8 cellular contexts compared by ENCODE assay signal in the genomic region with DNA sequence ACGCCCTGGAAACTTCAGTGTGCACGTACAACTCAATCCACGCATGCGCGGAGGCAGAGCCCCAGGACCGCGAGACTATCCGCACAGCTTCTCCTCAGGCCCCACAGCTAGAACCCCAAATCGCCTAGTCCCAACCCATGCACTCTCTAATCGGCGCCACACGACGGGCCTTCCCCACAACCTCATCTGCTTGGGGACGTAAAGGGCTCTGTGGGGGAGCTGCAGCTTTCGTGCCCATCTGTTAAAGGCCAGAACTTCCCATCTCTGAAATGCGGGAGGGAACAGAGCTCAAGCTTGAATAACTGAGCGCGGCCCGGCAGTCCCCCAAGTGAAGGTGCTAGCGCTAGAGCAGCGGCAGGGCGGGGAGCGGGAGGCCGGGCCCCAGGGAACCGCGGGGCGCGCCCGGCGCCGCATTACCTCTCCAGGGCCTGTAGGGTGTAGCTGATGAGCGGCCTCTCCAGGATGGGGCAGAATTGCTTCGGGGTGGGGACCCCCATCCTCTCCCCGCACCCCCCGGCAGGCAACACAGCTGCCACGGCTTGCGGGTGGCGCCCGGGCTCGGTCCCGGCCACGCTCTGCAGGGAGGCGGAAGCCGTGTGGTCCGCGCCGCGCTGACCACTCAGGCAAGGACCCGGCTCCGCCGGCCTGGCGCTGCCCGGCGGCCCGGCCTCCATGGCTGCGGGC. TPM values are rescaled to one million over a fixed set of nuclear protein-coding genes. Genes with fewer than 3 reads are reported as not detected.
A peak's percentile ranks its signal among the peaks of the same experiment; 100 is the strongest.
DNase-seq lines count a peak whose midpoint lies in the region; ATAC-seq and TF ChIP-seq lines count a peak whose summit lies in the region.

No MANE protein-coding gene starts in this region.

- H3K4me3 ChIP-seq in HCT116 (replicated peaks in 1 of 2; ENCODE audit: low read depth in 1 of 2, low read length in 2 of 2) (peak overlapping the region; percentile 53 to 60), thoracic aorta (peak overlapping the region; percentile 89)

- CTCF ChIA-PET in HCT116 (lab: Charles Lee) = interaction anchor here (1.9 kb wide), 1 partner anchor 144 kb away, joined by 4 read pairs; no protein-coding TSS in a partner anchor

- H4K20me1 ChIP-seq in HCT116 (ENCODE audit: insufficient read depth) = no peaks in the 10 kb centered on the region

- POLR2A ChIA-PET in HCT116 (lab: Charles Lee) = interaction anchor here (0.6 to 1.3 kb wide), 2 partner anchors 14 to 144 kb away, joined by 3 to 7 read pairs; no protein-coding TSS in a partner anchor

- peak overlapping the region; percentile 64 for H3K9ac ChIP-seq in HCT116 (ENCODE audit: low read length)

- peak in 2 of 3 experiments; percentile 11 to 15; a peak in 1 of 6 replicates for TF ChIP-seq CTCF in HCT116 (IDR thresholded peaks at IDR 0.05 in 2 of 3, conservative IDR thresholded peaks at IDR 0.05 in 1 of 3; ENCODE audit: borderline replicate concordance in 1 of 3, insufficient read depth in 1 of 3, low read depth in 2 of 3, low read length in 2 of 3)
- TF ChIP-seq CTCF in osteocyte (IDR thresholded peaks at IDR 0.05) = peak; percentile 49
- peak; percentile 52 for TF ChIP-seq CTCF in thoracic aorta (IDR thresholded peaks at IDR 0.05)

- H3K27ac ChIP-seq in HCT116 (ENCODE audit: low read depth, low read length) (peak overlapping the region; percentile 90), thoracic aorta (peak overlapping the region; percentile 86 to 96)

- H3K36me3 Mint-ChIP-seq in activated naive CD8-positive, alpha-beta T cell = no peaks in the 10 kb centered on the region
- no peaks in the 10 kb centered on the region for H3K36me3 Mint-ChIP-seq in osteocyte (ENCODE audit: unreplicated experiment)

- no TSS peak for BruUV-seq in HCT116 (replicated peaks; lab: Mats Ljungman, UMichigan)

- peaks cover 11 to 23% of the 10 kb centered on the region in 2 experiments for H3K4me1 ChIP-seq in HCT116 (ENCODE audit: control insufficient read depth in 1 of 2, insufficient read depth in 2 of 2, low read length in 2 of 2)
- H3K4me1 ChIP-seq in thoracic aorta (ENCODE audit: control insufficient read depth in 1 of 2, low read depth in 2 of 2) = peaks cover 10 to 22% of the 10 kb centered on the region in 2 donors

- no peaks in the 10 kb centered on the region for H3K9me3 Mint-ChIP-seq in activated naive CD8-positive, alpha-beta T cell (ENCODE audit: low read depth)
- H3K9me3 Mint-ChIP-seq in osteocyte (ENCODE audit: unreplicated experiment) = no peaks in the 10 kb centered on the region

- ATAC-seq in HCT116 (peak; percentile 81), SK-N-SH treated with all-trans-retinoic acid at 6 μM for 48 hours (peak; percentile 92), thoracic aorta (ENCODE audit: insufficient number of reproducible peaks, low FRiP score, low read depth) (peak; percentile 63)

- H3K36me3 ChIP-seq in HCT116 (ENCODE audit: control insufficient read depth in 1 of 2, insufficient read depth in 2 of 2, low read length in 2 of 2) (no peaks in the 10 kb centered on the region), thoracic aorta (no peaks in the 10 kb centered on the region)

- no peaks in the 10 kb centered on the region for H3K27me3 Mint-ChIP-seq in activated naive CD8-positive, alpha-beta T cell
- no peaks in the 10 kb centered on the region for H3K27me3 Mint-ChIP-seq in osteocyte (ENCODE audit: unreplicated experiment)

- no peaks in the 10 kb centered on the region for H3K9me2 ChIP-seq in HCT116 (ENCODE audit: insufficient read depth)

- H3K79me2 ChIP-seq in HCT116 (ENCODE audit: insufficient read depth, low read length) = no peaks in the 10 kb centered on the region

- peak; percentile 80 for TF ChIP-seq POLR2A in HCT116 (IDR thresholded peaks at IDR 0.05; ENCODE audit: borderline replicate concordance, extremely low read depth, insufficient read depth, insufficient read length)

- H3K27ac Mint-ChIP-seq in activated naive CD8-positive, alpha-beta T cell = peak overlapping the region; percentile 97
- H3K27ac Mint-ChIP-seq in osteocyte (ENCODE audit: unreplicated experiment) = peak overlapping the region; percentile 99

- no peaks in the 10 kb centered on the region for H3K9me3 ChIP-seq in HCT116 (ENCODE audit: control insufficient read depth in 1 of 2, insufficient read depth in 1 of 2, low read depth in 1 of 2, low read length in 2 of 2)
- H3K9me3 ChIP-seq in thoracic aorta = no peaks in the 10 kb centered on the region

- H3K4me1 Mint-ChIP-seq in activated naive CD8-positive, alpha-beta T cell (ENCODE audit: low read depth) = peaks cover 21% of the 10 kb centered on the region
- H3K4me1 Mint-ChIP-seq in osteocyte (ENCODE audit: unreplicated experiment) = peaks cover 31% of the 10 kb centered on the region

- RAD21 ChIA-PET in HCT116 (lab: Charles Lee; ENCODE audit: low non-redundant PET in 1 of 2, low total read pairs in 2 of 2, uncharacterized antibody in 2 of 2, unreplicated experiment in 2 of 2) = no interaction called here

- peak overlapping the region; percentile 69 for H3K4me2 ChIP-seq in HCT116 (ENCODE audit: low read length)

- intact Hi-C loops in HCT116 (cut with micrococcal nuclease) (no loop called here), head of caudate nucleus (cut with DNase I) (loop anchor here (5.0 kb wide), 1 partner anchor 227 kb away; a partner anchor contains a TSS)

- peak overlapping the region; percentile 63 for H2AFZ ChIP-seq in HCT116 (ENCODE audit: low read depth, low read length, poor library complexity, severe bottlenecking)

- H3K27me3 ChIP-seq in HCT116 (ENCODE audit: insufficient read depth, low read length) (no peaks in the 10 kb centered on the region), thoracic aorta (replicated peaks; ENCODE audit: insufficient read depth) (no peaks in the 10 kb centered on the region)

- DNase-seq in GF-D8 (lab: John Stamatoyannopoulos, UW) (peak; percentile 96), HCT116 (ENCODE audit: low read depth, low spot score) (peak; percentile 68), MV-4-11 (lab: John Stamatoyannopoulos, UW) (peak; percentile 77), head of caudate nucleus (peak; percentile 75 to 95 (median 89)), osteocyte (ENCODE audit: extremely low spot score, unreplicated experiment) (peak; percentile 90), thoracic aorta (ENCODE audit: low spot score) (no peak)

- TF ChIP-seq RAD21 in HCT116 (IDR thresholded peaks at IDR 0.05; ENCODE audit: low read depth) = no peak

- peak overlapping the region; percentile 87 for H3K4me3 Mint-ChIP-seq in activated naive CD8-positive, alpha-beta T cell
- peak overlapping the region; percentile 90 for H3K4me3 Mint-ChIP-seq in osteocyte (ENCODE audit: unreplicated experiment)

TF ChIP-seq in HCT116, 20 proteins besides CTCF, POLR2A, EP300 and RAD21 (continues in another document):
- TF ChIP-seq SIN3A (IDR thresholded peaks at IDR 0.05; ENCODE audit: low read depth) (peak; percentile 70; the same call in 1 of the 2 replicates), ZFX (IDR thresholded peaks at IDR 0.05) (peak; percentile 91)
- TF ChIP-seq, protein P1, sequence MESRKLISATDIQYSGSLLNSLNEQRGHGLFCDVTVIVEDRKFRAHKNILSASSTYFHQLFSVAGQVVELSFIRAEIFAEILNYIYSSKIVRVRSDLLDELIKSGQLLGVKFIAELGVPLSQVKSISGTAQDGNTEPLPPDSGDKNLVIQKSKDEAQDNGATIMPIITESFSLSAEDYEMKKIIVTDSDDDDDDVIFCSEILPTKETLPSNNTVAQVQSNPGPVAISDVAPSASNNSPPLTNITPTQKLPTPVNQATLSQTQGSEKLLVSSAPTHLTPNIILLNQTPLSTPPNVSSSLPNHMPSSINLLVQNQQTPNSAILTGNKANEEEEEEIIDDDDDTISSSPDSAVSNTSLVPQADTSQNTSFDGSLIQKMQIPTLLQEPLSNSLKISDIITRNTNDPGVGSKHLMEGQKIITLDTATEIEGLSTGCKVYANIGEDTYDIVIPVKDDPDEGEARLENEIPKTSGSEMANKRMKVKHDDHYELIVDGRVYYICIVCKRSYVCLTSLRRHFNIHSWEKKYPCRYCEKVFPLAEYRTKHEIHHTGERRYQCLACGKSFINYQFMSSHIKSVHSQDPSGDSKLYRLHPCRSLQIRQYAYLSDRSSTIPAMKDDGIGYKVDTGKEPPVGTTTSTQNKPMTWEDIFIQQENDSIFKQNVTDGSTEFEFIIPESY (IDR thresholded peaks at IDR 0.05; ENCODE audit: extremely low read depth, insufficient replicate concordance, low read length) = peak; percentile 76
- TF ChIP-seq, protein P2, sequence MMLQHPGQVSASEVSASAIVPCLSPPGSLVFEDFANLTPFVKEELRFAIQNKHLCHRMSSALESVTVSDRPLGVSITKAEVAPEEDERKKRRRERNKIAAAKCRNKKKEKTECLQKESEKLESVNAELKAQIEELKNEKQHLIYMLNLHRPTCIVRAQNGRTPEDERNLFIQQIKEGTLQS (IDR thresholded peaks at IDR 0.05) = no peak

TF ChIP-seq in SK-N-SH treated with all-trans-retinoic acid at 6 μM for 48 hours, 23 proteins besides CTCF, POLR2A, EP300 and RAD21 (continues in another document):
- no peak for TF ChIP-seq TOX (CRISPR knock-in tag; IDR thresholded peaks at IDR 0.05; ENCODE audit: borderline replicate concordance)
- peak; percentile 81 for TF ChIP-seq ZFP3 (CRISPR knock-in tag; IDR thresholded peaks at IDR 0.05)
- peak; percentile 77 for TF ChIP-seq GLIS3 (CRISPR knock-in tag; IDR thresholded peaks at IDR 0.05)
- no peak for TF ChIP-seq CSDC2 (CRISPR knock-in tag; IDR thresholded peaks at IDR 0.05)
- TF ChIP-seq BACH2 (CRISPR knock-in tag; IDR thresholded peaks at IDR 0.05; ENCODE audit: borderline replicate concordance) = peak; percentile 43; the same call in 1 of the 2 replicates
- TF ChIP-seq, protein P3, sequence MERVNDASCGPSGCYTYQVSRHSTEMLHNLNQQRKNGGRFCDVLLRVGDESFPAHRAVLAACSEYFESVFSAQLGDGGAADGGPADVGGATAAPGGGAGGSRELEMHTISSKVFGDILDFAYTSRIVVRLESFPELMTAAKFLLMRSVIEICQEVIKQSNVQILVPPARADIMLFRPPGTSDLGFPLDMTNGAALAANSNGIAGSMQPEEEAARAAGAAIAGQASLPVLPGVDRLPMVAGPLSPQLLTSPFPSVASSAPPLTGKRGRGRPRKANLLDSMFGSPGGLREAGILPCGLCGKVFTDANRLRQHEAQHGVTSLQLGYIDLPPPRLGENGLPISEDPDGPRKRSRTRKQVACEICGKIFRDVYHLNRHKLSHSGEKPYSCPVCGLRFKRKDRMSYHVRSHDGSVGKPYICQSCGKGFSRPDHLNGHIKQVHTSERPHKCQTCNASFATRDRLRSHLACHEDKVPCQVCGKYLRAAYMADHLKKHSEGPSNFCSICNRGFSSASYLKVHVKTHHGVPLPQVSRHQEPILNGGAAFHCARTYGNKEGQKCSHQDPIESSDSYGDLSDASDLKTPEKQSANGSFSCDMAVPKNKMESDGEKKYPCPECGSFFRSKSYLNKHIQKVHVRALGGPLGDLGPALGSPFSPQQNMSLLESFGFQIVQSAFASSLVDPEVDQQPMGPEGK (CRISPR knock-in tag; IDR thresholded peaks at IDR 0.05; ENCODE audit: borderline replicate concordance) = peak; percentile 81
- TF ChIP-seq RARB (CRISPR knock-in tag; IDR thresholded peaks at IDR 0.05) = no peak

RNA-seq across cellular contexts. Expression of a gene that starts 0.5 kb away (rescaled TPM):
- total RNA-seq in HCT116 (2021; ENCODE audit: unreplicated experiment) (1.6 TPM), osteocyte (2.6 and 3.3 TPM in 2 replicates), thoracic aorta (1 to 10 TPM; 1.4 to 2.1 TPM)
- polyA plus RNA-seq in HCT116 (2012) = 0.07 and 0.12 TPM in 2 replicates

RNA-seq across cellular contexts. Expression of a gene that starts 44.7 kb away (rescaled TPM):
- 0.20 TPM for total RNA-seq in HCT116 (2021; ENCODE audit: unreplicated experiment)
- 0.02 and 0.05 TPM in 2 replicates for polyA plus RNA-seq in HCT116 (2012)
- not detected in 2 replicates for total RNA-seq in osteocyte
- under 1 TPM in 1 of 2 donors, not detected in 1; 0.63 TPM for total RNA-seq in thoracic aorta
